In the genomic region with DNA sequence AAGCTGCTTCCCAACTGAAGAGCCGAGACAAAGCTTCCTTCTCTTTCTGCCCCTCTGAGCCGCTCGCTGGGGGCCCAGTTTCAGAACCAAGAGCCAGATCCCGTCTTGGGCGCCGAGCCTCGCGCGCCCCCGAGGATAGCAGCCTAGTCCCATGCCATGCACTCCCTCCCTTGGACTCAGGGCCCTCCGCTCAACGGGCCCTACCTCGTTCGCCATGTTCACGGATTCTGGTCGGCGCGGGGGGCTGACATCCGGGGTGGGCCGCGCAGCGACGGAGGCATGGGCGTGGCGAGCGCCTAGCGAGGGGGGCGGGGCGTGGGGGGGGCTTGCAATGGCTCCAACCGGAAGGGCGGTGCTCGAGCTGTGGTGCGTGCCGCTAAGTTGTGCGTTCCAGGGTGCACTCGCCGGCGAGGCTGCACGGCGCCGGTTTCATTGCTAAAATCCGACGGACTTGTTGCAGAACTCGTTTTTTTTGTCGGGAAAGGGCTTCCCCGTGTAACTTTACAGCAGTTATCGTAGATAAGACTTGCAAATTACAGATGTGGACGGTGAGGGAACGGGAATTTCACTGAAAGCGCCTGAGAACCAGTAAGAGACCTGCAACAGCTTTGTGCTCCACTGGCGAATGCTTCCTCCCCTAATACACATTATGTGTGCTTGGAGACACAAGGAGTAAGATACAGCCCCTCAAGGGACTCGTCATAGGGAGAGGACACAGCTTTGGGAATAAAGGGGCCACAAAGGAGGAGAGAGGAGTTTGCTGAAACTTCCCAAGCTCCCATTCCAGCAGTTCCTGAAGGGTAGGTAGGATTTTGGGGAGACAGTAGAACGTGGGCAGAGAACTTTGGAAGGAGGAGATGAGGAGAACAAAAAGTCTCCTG, we compare ENCODE assay signal across 1 cellular context.
A peak's percentile ranks its signal among the peaks of the same experiment; 100 is the strongest.
TF ChIP-seq lines count a peak whose summit lies in the region.

A gene (minus strand): TSS at position 304 of the 881 bp plus-strand sequence. CDS start 88 bp downstream, at position 216.

TF ChIP-seq in GM12878, 131 proteins besides CTCF, POLR2A, EP300 and RAD21 (continued from another document):
- 0 out of 4 replicates have a peak, but pooled peaks of 1 of the 2 experiments have one; percentile 37 for TF ChIP-seq SRF (IDR thresholded peaks at IDR 0.05; ENCODE audit: low read depth in 2 of 2, low read length in 2 of 2)
- TF ChIP-seq EGR1 (IDR thresholded peaks at IDR 0.05; ENCODE audit: borderline replicate concordance in 1 of 2, low read depth in 2 of 2, low read length in 2 of 2): 0 out of 3 replicates have a peak, but pooled peaks of 1 of the 2 experiments have one; percentile 21
- peak; percentile 93 for TF ChIP-seq YY1 (IDR thresholded peaks at IDR 0.05; ENCODE audit: low read depth, low read length)
- TF ChIP-seq NFYA (IDR thresholded peaks at IDR 0.05; ENCODE audit: borderline replicate concordance, low read depth, low read length): no peak
- TF ChIP-seq TBL1XR1 (IDR thresholded peaks at IDR 0.05; ENCODE audit: low read depth, low read length): peak; percentile 17; the same call in 1 of the 2 replicates
- TF ChIP-seq MXI1 (IDR thresholded peaks at IDR 0.05; ENCODE audit: low read depth, low read length): peak; percentile 73
